18 cellular contexts compared by ENCODE assay signal in the genomic region with DNA sequence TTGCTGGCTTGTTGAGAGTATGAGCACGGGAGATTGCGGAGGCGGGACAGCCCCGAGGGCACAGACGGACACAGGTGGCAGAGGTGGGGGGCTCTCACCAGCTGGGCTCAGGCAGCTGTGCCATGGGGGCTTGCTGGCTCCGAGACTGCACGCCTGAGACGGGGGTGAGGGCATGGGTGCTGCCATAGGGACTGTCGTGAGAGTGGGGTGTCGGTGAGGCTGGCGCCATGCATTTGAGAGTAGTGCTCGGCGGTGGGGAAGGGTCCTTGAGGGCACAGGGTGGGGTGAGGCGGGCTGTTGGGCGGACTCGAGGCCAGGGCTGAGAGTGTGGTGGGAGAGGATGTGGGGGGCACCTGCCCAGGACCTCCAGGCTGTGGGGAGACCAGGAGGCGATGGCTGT. TPM values are rescaled to one million over a fixed set of nuclear protein-coding genes. Genes with fewer than 3 reads are reported as not detected.
"Had no signal": no experiment of that assay in that cellular context is flagged by ENCODE, and none has a peak within 500 bp of the region (broad histone marks: within the 10 kb centered on the region; RNA-seq: fewer than 3 reads in every experiment).

No MANE protein-coding gene starts in this region.

- H3K27ac ChIP-seq: epithelial cell of prostate, esophagus squamous epithelium, parathyroid adenoma, psoas muscle, right lobe of liver, thyroid gland, vagina had no signal

- H3K9me3 ChIP-seq: esophagus squamous epithelium, psoas muscle, right lobe of liver, thyroid gland, vagina had no signal

- H3K4me3 ChIP-seq: esophagus squamous epithelium, lung, psoas muscle, right lobe of liver, thyroid gland, vagina had no signal

- ATAC-seq: effector memory CD8-positive, alpha-beta T cell; left lobe of liver had no signal

- H3K27me3 ChIP-seq: esophagus squamous epithelium, right lobe of liver, thyroid gland, vagina had no signal

- H3K4me1 ChIP-seq: esophagus squamous epithelium, parathyroid adenoma, psoas muscle, right lobe of liver, thyroid gland, vagina had no signal

- DNase-seq: effector memory CD8-positive, alpha-beta T cell; esophagus squamous epithelium; foreskin fibroblast; hippocampal formation; kidney glomerular epithelial cell; mesenchymal stem cell; midbrain; psoas muscle; retina; right lobe of liver; stimulated activated CD4-positive, alpha-beta T cell treated with anti-CD3 and anti-CD28 coated beads, Interleukin-4, amount 100 ng/mL, for 1 hour; stimulated activated CD8-positive, alpha-beta memory T cell treated with anti-CD3 and anti-CD28 coated beads, Interleukin-4, amount 100 ng/mL, for 48 hours; thyroid gland had no signal

- H3K36me3 ChIP-seq: right lobe of liver, thyroid gland had no signal

RNA-seq across cellular contexts. Expression of gene TEX22, which starts 40.7 kb away (rescaled TPM):
- total RNA-seq: vagina had no signal
